ENCODE assay signal across 13 cellular contexts in the genomic region with DNA sequence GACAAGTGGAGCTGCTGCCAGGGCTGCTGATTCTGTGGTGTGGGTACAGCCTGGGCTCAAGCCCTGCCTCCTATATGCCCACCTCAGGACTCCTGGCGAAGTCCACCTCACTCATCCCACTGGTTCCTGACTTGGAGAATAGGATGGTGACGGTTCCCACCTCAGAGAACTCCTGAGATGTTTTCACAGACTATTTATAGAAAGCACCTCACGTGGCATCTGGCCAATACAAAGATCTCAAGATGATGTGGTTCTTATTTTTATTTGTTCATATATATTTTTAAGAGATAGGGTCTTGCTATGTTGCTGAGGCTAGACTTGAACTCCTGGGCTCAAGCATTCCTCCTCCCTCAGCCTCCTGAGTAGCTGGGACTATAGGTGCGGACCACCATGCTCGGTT.
DNase-seq lines count a peak whose midpoint lies in the region; ATAC-seq and TF ChIP-seq lines count a peak whose summit lies in the region.
"Had no signal": no experiment of that assay in that cellular context is flagged by ENCODE, and none has a peak within 500 bp of the region (broad histone marks: within the 10 kb centered on the region; RNA-seq: fewer than 3 reads in every experiment).

No MANE protein-coding gene starts in this region.

- H3K36me3 ChIP-seq in SK-N-SH (replicated peaks in 1 of 2; ENCODE audit: control insufficient read depth in 1 of 2, insufficient read depth in 2 of 2, low read length in 1 of 2) (peaks cover 0 to 1% of the 10 kb centered on the region in 2 experiments), lung (ENCODE audit: control insufficient read depth in 2 of 2, insufficient read depth in 2 of 2, low read length in 2 of 2) (peaks cover 0 to 3% of the 10 kb centered on the region in 2 donors), suprapubic skin (no peaks in the 10 kb centered on the region)
- H3K36me3 ChIP-seq: HAP-1 had no signal

- H3K27ac ChIP-seq in SK-N-SH (ENCODE audit: low read depth in 2 of 2, low read length in 1 of 2) (peak overlapping the region in 1 of 2 experiments; percentile 82; a peak in 1 of 4 replicates), lung (ENCODE audit: low read depth in 1 of 2, low read length in 1 of 2) (peak overlapping the region; percentile 73 to 92), suprapubic skin (peak overlapping the region; percentile 84)
- H3K27ac ChIP-seq: 22Rv1 had no signal

- no peaks in the 10 kb centered on the region for H3K79me2 ChIP-seq in SK-N-SH (ENCODE audit: insufficient read depth)

- no peak for TF ChIP-seq RAD21 in SK-N-SH (IDR thresholded peaks at IDR 0.05; ENCODE audit: low read length)

- in situ Hi-C loops in astrocyte of the spinal cord (cut with HindIII; ENCODE audit: low sequenced_read_pairs), result no loop called here

- peak overlapping the region; percentile 47; the same call in 1 of the 2 replicates for H3K4me2 ChIP-seq in SK-N-SH

- H4K20me1 ChIP-seq in SK-N-SH (ENCODE audit: insufficient read depth), result no peaks in the 10 kb centered on the region

- no peak for ATAC-seq in SK-N-SH treated with all-trans-retinoic acid at 6 μM for 48 hours
- no peak for ATAC-seq in lung (ENCODE audit: insufficient read depth, low FRiP score)
- ATAC-seq in GM18870 (IDR thresholded peaks at IDR 0.05; ENCODE audit: unreplicated experiment), result no peak
- ATAC-seq: stimulated activated memory B cell treated with anti-CD40 and anti-IgM and Interleukin-4, amounts not matched to agents 10 μg/mL and 1 μg/mL and 100 μg/mL, for 72 hours had no signal

- no peak overlapping the region for H3K4me3 ChIP-seq in SK-N-SH (ENCODE audit: low read depth in 2 of 2, low read length in 1 of 2)
- H3K4me3 ChIP-seq in astrocyte of the spinal cord (ENCODE audit: low read depth, low read length), result no peak overlapping the region
- H3K4me3 ChIP-seq in lung, result no peak overlapping the region
- H3K4me3 ChIP-seq in suprapubic skin, result no peak overlapping the region
- H3K4me3 ChIP-seq: HAP-1 had no signal

- no peak for TF ChIP-seq EP300 in SK-N-SH (IDR thresholded peaks at IDR 0.05; ENCODE audit: borderline replicate concordance in 1 of 2, low read depth in 1 of 2, low read length in 1 of 2)
- TF ChIP-seq EP300 in suprapubic skin (IDR thresholded peaks at IDR 0.05), result no peak

- H3K9ac ChIP-seq in SK-N-SH, result no peak overlapping the region; the same call in 1 of the 2 replicates

- H3K9me2 ChIP-seq in SK-N-SH, result no peaks in the 10 kb centered on the region

- WGBS in SK-N-SH (ENCODE audit: low lambda C conversion rate), result 98% methylated on average over 5 of the region's 5 CpGs
- WGBS in lung, 2 donors, result 84 to 96% methylated on average over 5 of the region's 5 CpGs
- WGBS in suprapubic skin, result 80% methylated on average over 5 of the region's 5 CpGs

- POLR2A ChIA-PET in SK-N-SH (lab: Yijun Ruan, JAX), result no interaction called here

- H3F3A ChIP-seq in SK-N-SH (replicated peaks; ENCODE audit: insufficient read depth), result peaks cover 8% of the 10 kb centered on the region

- H3K4me1 ChIP-seq in SK-N-SH (ENCODE audit: control insufficient read depth in 1 of 2, insufficient read depth in 2 of 2, low read depth in 1 of 2, low read length in 1 of 2) (peaks cover 2 to 14% of the 10 kb centered on the region in 2 experiments; a peak in 2 of 4 replicates), lung (ENCODE audit: control insufficient read depth in 2 of 2, insufficient read depth in 2 of 2, low read length in 2 of 2) (peaks cover 5 to 22% of the 10 kb centered on the region in 2 donors), suprapubic skin (peaks cover 56% of the 10 kb centered on the region)
- H3K4me1 ChIP-seq: HAP-1 had no signal

- CTCF ChIA-PET in SK-N-SH (lab: Yijun Ruan, JAX), result interaction anchor here (1.1 kb wide), 1 partner anchor 31 kb away, joined by 7 read pairs; no protein-coding TSS in a partner anchor

- TF ChIP-seq CTCF in SK-N-SH (IDR thresholded peaks at IDR 0.05) (no peak), astrocyte of the spinal cord (IDR thresholded peaks at IDR 0.05; ENCODE audit: low read depth, low read length) (no peak), lung (IDR thresholded peaks at IDR 0.05; ENCODE audit: control extremely low read depth, extremely low read depth) (no peak), suprapubic skin (IDR thresholded peaks at IDR 0.05) (no peak)

- H3K9me3 ChIP-seq in SK-N-SH, result no peaks in the 10 kb centered on the region
- peaks cover 0 to 2% of the 10 kb centered on the region in 2 donors for H3K9me3 ChIP-seq in lung (ENCODE audit: control insufficient read depth in 2 of 2, insufficient read depth in 1 of 2, low read length in 1 of 2)
- no peaks in the 10 kb centered on the region for H3K9me3 ChIP-seq in suprapubic skin
- H3K9me3 ChIP-seq: HAP-1 had no signal

- DNase-seq in SK-N-SH, result no peak
- DNase-seq in astrocyte of the spinal cord (ENCODE audit: low read depth, low spot score), result peak; percentile 48
- no peak for DNase-seq in lung (ENCODE audit: low spot score)
- no peak for DNase-seq in suprapubic skin (ENCODE audit: low spot score in 2 of 2)
- DNase-seq in T-helper 1 cell, result no peak
- no peak for DNase-seq in NCI-H524 (lab: John Stamatoyannopoulos, UW)
- DNase-seq: NCI-H2029 treated with DMSO at 0.1 percent for 48 hours; stimulated activated CD4-positive, alpha-beta T cell treated with anti-CD3 and anti-CD28 coated beads, Interleukin-1b, Interleukin-23, amount 100 ng/mL, for 48 hours had no signal

- no peaks in the 10 kb centered on the region for H3K27me3 ChIP-seq in SK-N-SH (ENCODE audit: insufficient read depth)
- no peaks in the 10 kb centered on the region for H3K27me3 ChIP-seq in lung (ENCODE audit: control insufficient read depth, insufficient read depth)
- no peaks in the 10 kb centered on the region for H3K27me3 ChIP-seq in suprapubic skin

- H2AFZ ChIP-seq in SK-N-SH (ENCODE audit: low read depth), result no peak overlapping the region

- TF ChIP-seq POLR2A in suprapubic skin (IDR thresholded peaks at IDR 0.05), result no peak

TF ChIP-seq in SK-N-SH, 30 proteins besides CTCF, POLR2A, EP300 and RAD21 (continues in another document):
- TF ChIP-seq FOXJ3 (CRISPR knock-in tag; IDR thresholded peaks at IDR 0.05) (no peak), YY1 (IDR thresholded peaks at IDR 0.05; ENCODE audit: low read depth) (no peak), FOXM1 (IDR thresholded peaks at IDR 0.05; ENCODE audit: low read depth) (no peak), EZH2phosphoT487 (IDR thresholded peaks at IDR 0.05; ENCODE audit: borderline replicate concordance, low read depth) (no peak), MEF2A (IDR thresholded peaks at IDR 0.05; ENCODE audit: borderline replicate concordance, low read depth) (no peak)

TF ChIP-seq in SK-N-SH treated with all-trans-retinoic acid at 6 μM for 48 hours, 23 proteins besides CTCF, POLR2A, EP300 and RAD21:
- TF ChIP-seq ZFP3 (CRISPR knock-in tag; IDR thresholded peaks at IDR 0.05) (no peak), GLIS3 (CRISPR knock-in tag; IDR thresholded peaks at IDR 0.05) (no peak), ZNF70 (CRISPR knock-in tag; IDR thresholded peaks at IDR 0.05) (no peak), SNAI2 (CRISPR knock-in tag; IDR thresholded peaks at IDR 0.05) (no peak), TOX (CRISPR knock-in tag; IDR thresholded peaks at IDR 0.05; ENCODE audit: borderline replicate concordance) (no peak), ESRRG (CRISPR knock-in tag; IDR thresholded peaks at IDR 0.05) (no peak), ZNF565 (CRISPR knock-in tag; conservative IDR thresholded peaks at IDR 0.05; ENCODE audit: low read depth) (no peak), TCF4 (CRISPR knock-in tag; IDR thresholded peaks at IDR 0.05; ENCODE audit: borderline replicate concordance) (no peak), BACH2 (CRISPR knock-in tag; IDR thresholded peaks at IDR 0.05; ENCODE audit: borderline replicate concordance) (no peak), CSDC2 (CRISPR knock-in tag; IDR thresholded peaks at IDR 0.05) (no peak), ISL1 (CRISPR knock-in tag; IDR thresholded peaks at IDR 0.05) (no peak), ZNF8 (CRISPR knock-in tag; IDR thresholded peaks at IDR 0.05) (no peak), ARNTL (CRISPR knock-in tag; IDR thresholded peaks at IDR 0.05; ENCODE audit: borderline replicate concordance, low read depth) (no peak), ZC3H10 (CRISPR knock-in tag; IDR thresholded peaks at IDR 0.05) (no peak)
